1 cellular context compared by ENCODE assay signal in the genomic region with DNA sequence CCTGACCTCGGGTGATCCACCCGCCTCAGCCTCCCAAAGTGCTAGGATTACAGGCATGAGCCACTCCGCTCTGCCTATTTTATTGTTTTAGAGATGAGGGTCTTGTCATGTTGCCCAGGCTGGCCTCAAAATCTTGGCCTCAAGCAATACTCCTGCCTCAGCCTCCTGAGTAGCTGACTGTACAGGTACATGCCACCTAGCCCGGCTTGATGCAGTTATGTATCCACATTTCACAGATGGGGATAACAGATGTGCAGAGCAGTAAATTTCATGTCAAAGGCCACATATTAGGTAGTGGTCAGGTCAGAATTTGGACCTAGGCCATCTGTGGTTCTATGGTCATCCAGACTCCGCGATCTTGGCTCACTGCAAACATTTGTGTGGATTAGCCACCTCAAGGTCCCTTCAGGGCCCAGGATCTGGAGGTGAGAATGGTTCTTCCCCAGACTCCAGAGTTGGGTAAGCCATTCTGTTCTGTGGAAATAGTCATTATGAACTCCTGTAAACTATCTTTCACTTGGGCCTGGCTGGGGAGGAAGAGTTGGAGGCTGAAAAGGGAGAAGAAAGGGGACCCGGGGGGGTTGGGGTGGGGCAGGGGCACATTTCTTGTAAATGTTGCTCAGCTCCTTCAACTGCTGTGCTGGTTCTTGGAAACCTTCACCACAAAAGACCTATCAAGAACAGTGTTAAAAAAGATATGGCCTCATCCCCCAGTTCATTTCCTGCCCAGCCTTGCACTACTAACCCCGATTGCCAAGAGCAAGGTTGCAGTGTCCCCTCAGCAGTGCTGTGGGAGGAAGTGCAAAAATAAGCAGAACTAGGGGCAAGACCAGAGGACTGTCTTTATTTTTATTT.
TF ChIP-seq lines count a peak whose summit lies in the region.

No MANE protein-coding gene starts in this region.

TF ChIP-seq in H1, 55 proteins besides CTCF, POLR2A, EP300 and RAD21 (continued from another document):
- TF ChIP-seq SIX5 (IDR thresholded peaks at IDR 0.05; ENCODE audit: low read depth, low read length) (no peak), TAF1 (IDR thresholded peaks at IDR 0.05; ENCODE audit: low read depth, low read length) (no peak)
- TF ChIP-seq, protein P1, sequence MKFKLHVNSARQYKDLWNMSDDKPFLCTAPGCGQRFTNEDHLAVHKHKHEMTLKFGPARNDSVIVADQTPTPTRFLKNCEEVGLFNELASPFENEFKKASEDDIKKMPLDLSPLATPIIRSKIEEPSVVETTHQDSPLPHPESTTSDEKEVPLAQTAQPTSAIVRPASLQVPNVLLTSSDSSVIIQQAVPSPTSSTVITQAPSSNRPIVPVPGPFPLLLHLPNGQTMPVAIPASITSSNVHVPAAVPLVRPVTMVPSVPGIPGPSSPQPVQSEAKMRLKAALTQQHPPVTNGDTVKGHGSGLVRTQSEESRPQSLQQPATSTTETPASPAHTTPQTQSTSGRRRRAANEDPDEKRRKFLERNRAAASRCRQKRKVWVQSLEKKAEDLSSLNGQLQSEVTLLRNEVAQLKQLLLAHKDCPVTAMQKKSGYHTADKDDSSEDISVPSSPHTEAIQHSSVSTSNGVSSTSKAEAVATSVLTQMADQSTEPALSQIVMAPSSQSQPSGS (IDR thresholded peaks at IDR 0.05; ENCODE audit: low read length) = no peak
